In genomic region chr14:24196071-24197061, GRCh38 we compare ENCODE assay signal across 8 cellular contexts. TPM values are rescaled to one million over a fixed set of nuclear protein-coding genes. Genes with fewer than 3 reads are reported as not detected.
DNase-seq lines count a peak whose midpoint lies in the region; ATAC-seq and TF ChIP-seq lines count a peak whose summit lies in the region.

No MANE protein-coding gene starts in this region.

- H3K36me3 Mint-ChIP-seq in nephron (ENCODE audit: low read depth), result peaks cover 41% of the 10 kb centered on the region

- H3K4me1 Mint-ChIP-seq in nephron, result peaks cover 35% of the 10 kb centered on the region

- no peak for TF ChIP-seq CTCF in nephron (IDR thresholded peaks at IDR 0.05; ENCODE audit: unreplicated experiment in 3 of 3)

- intact Hi-C loops in Right ventricle myocardium inferior (cut with DNase I), result no loop called here
- intact Hi-C loops in cardiac septum (cut with DNase I), result loop anchor here (5.0 kb wide), 1 partner anchor 54 kb away; the partner anchor contains the start of gene EMC9

- H3K4me3 Mint-ChIP-seq in nephron, result peak overlapping the region; percentile 90 to 99 (median 97)

- DNase-seq in Right ventricle myocardium inferior (ENCODE audit: missing footprints), result peak; percentile 34
- DNase-seq in cardiac septum (ENCODE audit: low spot score), result no peak
- DNase-seq in SJCRH30, result no peak
- no peak for DNase-seq in cerebellum (ENCODE audit: low spot score)
- no peak for DNase-seq in stimulated activated CD4-positive, alpha-beta T cell treated with anti-CD3 and anti-CD28 coated beads, Interleukin-2, amount 100 ng/mL, for 48 hours

- ATAC-seq in Right ventricle myocardium inferior, result peak; percentile 26
- peak; percentile 9 for ATAC-seq in HG02973 (IDR thresholded peaks at IDR 0.05; ENCODE audit: unreplicated experiment)
- ATAC-seq in esophagus mucosa, result peak; percentile 10

- H3K36me3 ChIP-seq in SJCRH30, result peaks cover 20% of the 10 kb centered on the region

- H3K4me1 ChIP-seq in SJCRH30, result 0 out of 2 replicates have a peak, but pooled peaks cover 5% of the 10 kb centered on the region

- H3K4me3 ChIP-seq in SJCRH30, result peak overlapping the region; percentile 89

- no peaks in the 10 kb centered on the region for H3K9me3 ChIP-seq in SJCRH30 (replicated peaks)

- peak overlapping the region; percentile 99 for H3K27ac ChIP-seq in SJCRH30

- peak overlapping the region; percentile 95 to 97 (median 95) for H3K27ac Mint-ChIP-seq in nephron

- H3K27me3 ChIP-seq in SJCRH30, result no peaks in the 10 kb centered on the region

- no peaks in the 10 kb centered on the region for H3K9me3 Mint-ChIP-seq in nephron

- no peaks in the 10 kb centered on the region for H3K27me3 Mint-ChIP-seq in nephron (ENCODE audit: low read depth)

RNA-seq across cellular contexts. Expression of gene TM9SF1, which starts 1.1 kb away (rescaled TPM):
- 23.2 TPM for total RNA-seq in Right ventricle myocardium inferior
- total RNA-seq in cardiac septum, result 19.1 TPM
- 32.6 and 35.7 TPM in 2 replicates for total RNA-seq in SJCRH30 (2014; rRNA removed; shearing (Covaris generic))
- 30.3 TPM for total RNA-seq in esophagus mucosa
- total RNA-seq in cerebellum, result 18.9 TPM

RNA-seq across cellular contexts. Expression of gene IPO4, which starts 7.8 kb away (rescaled TPM):
- total RNA-seq in Right ventricle myocardium inferior (10.5 TPM), cardiac septum (15.7 TPM), esophagus mucosa (44.6 TPM), cerebellum (14.5 TPM)
- total RNA-seq in SJCRH30 (2014; rRNA removed; shearing (Covaris generic)), result 56.0 and 60.0 TPM in 2 replicates

RNA-seq across cellular contexts. Expression of gene TSSK4, which starts 9.1 kb away (rescaled TPM):
- total RNA-seq in Right ventricle myocardium inferior, result 0.43 TPM
- total RNA-seq in cardiac septum, result not detected
- 0.13 and 0.18 TPM in 2 replicates for total RNA-seq in SJCRH30 (2014; rRNA removed; shearing (Covaris generic))
- not detected for total RNA-seq in esophagus mucosa
- 0.27 TPM for total RNA-seq in cerebellum

RNA-seq across cellular contexts. Expression of gene CHMP4A, which starts 16.9 kb away (rescaled TPM):
- 28.5 TPM for total RNA-seq in Right ventricle myocardium inferior
- 30.0 TPM for total RNA-seq in cardiac septum
- 21.5 and 29.1 TPM in 2 replicates for total RNA-seq in SJCRH30 (2014; rRNA removed; shearing (Covaris generic))
- 49.0 TPM for total RNA-seq in esophagus mucosa
- total RNA-seq in cerebellum, result 26.9 TPM

RNA-seq across cellular contexts. Expression of gene MDP1, which starts 19.5 kb away (rescaled TPM):
- total RNA-seq in Right ventricle myocardium inferior (17.0 TPM), cardiac septum (16.7 TPM), esophagus mucosa (9.5 TPM), cerebellum (13.1 TPM)
- 16.9 and 27.7 TPM in 2 replicates for total RNA-seq in SJCRH30 (2014; rRNA removed; shearing (Covaris generic))
